8 cellular contexts compared by ENCODE assay signal in genomic region chr12:74317078-74317581, GRCh38.
A peak's percentile ranks its signal among the peaks of the same experiment; 100 is the strongest.
DNase-seq lines count a peak whose midpoint lies in the region; ATAC-seq and TF ChIP-seq lines count a peak whose summit lies in the region.

No MANE protein-coding gene starts in this region.

- H3K36me3 Mint-ChIP-seq in naive thymus-derived CD4-positive, alpha-beta T cell: no peaks in the 10 kb centered on the region
- H3K36me3 Mint-ChIP-seq in activated CD4-positive, alpha-beta memory T cell treated with anti-CD3 and anti-CD28 coated beads for 36 hours: no peaks in the 10 kb centered on the region

- peak; percentile 90 for ATAC-seq in left lobe of liver
- ATAC-seq in HG02610 (IDR thresholded peaks at IDR 0.05; ENCODE audit: unreplicated experiment): no peak
- ATAC-seq in naive thymus-derived CD4-positive, alpha-beta T cell: no peak

- TF ChIP-seq CTCF in NB4 (IDR thresholded peaks at IDR 0.05; ENCODE audit: low read depth, low read length) (no peak), coronary artery (IDR thresholded peaks at IDR 0.05) (no peak)

- in situ Hi-C loops in Caki2 (cut with HindIII; ENCODE audit: low pct_unique_long_range_greater_than_20kb, low sequenced_read_pairs): no loop called here

- H3K9me3 Mint-ChIP-seq in naive thymus-derived CD4-positive, alpha-beta T cell: peaks cover 0 to 3% (median 0%) of the 10 kb centered on the region in 11 donors
- no peaks in the 10 kb centered on the region for H3K9me3 Mint-ChIP-seq in activated CD4-positive, alpha-beta memory T cell treated with anti-CD3 and anti-CD28 coated beads for 36 hours

- DNase-seq in Caki2 (ENCODE audit: low read depth) (peak; percentile 53), NB4 (ENCODE audit: low read depth) (peak; percentile 24), left lobe of liver (ENCODE audit: low spot score) (no peak), coronary artery (ENCODE audit: low spot score) (no peak)
- no peak for DNase-seq in naive thymus-derived CD4-positive, alpha-beta T cell
- no peak for DNase-seq in activated CD4-positive, alpha-beta memory T cell treated with anti-CD3 and anti-CD28 coated beads for 36 hours

- intact Hi-C loops in naive thymus-derived CD4-positive, alpha-beta T cell (cut with micrococcal nuclease): no loop called here
- intact Hi-C loops in activated CD4-positive, alpha-beta memory T cell treated with anti-CD3 and anti-CD28 coated beads for 36 hours (cut with micrococcal nuclease): no loop called here

- no peak overlapping the region for H3K4me3 ChIP-seq in NB4 (ENCODE audit: low read depth, low read length)
- no peak overlapping the region for H3K4me3 ChIP-seq in naive thymus-derived CD4-positive, alpha-beta T cell (ENCODE audit: low read length)
- no peak overlapping the region for H3K4me3 ChIP-seq in coronary artery

- CTCF ChIA-PET in naive thymus-derived CD4-positive, alpha-beta T cell (lab: Charles Lee): no interaction called here
- CTCF ChIA-PET in activated CD4-positive, alpha-beta memory T cell treated with anti-CD3 and anti-CD28 coated beads for 36 hours (lab: Charles Lee): no interaction called here

- POLR2A ChIA-PET in naive thymus-derived CD4-positive, alpha-beta T cell (lab: Charles Lee): no interaction called here
- POLR2A ChIA-PET in activated CD4-positive, alpha-beta memory T cell treated with anti-CD3 and anti-CD28 coated beads for 36 hours (lab: Charles Lee): no interaction called here

- H3K36me3 ChIP-seq in naive thymus-derived CD4-positive, alpha-beta T cell (ENCODE audit: control insufficient read depth in 2 of 3, insufficient read depth in 3 of 3, low read length in 3 of 3): no peaks in the 10 kb centered on the region

- no peak overlapping the region for H3K27ac Mint-ChIP-seq in naive thymus-derived CD4-positive, alpha-beta T cell
- H3K27ac Mint-ChIP-seq in activated CD4-positive, alpha-beta memory T cell treated with anti-CD3 and anti-CD28 coated beads for 36 hours: no peak overlapping the region

- no peak overlapping the region for H3K4me3 Mint-ChIP-seq in naive thymus-derived CD4-positive, alpha-beta T cell
- H3K4me3 Mint-ChIP-seq in activated CD4-positive, alpha-beta memory T cell treated with anti-CD3 and anti-CD28 coated beads for 36 hours: no peak overlapping the region

- peaks cover 0 to 11% (median 0%) of the 10 kb centered on the region in 5 donors for H3K27me3 Mint-ChIP-seq in naive thymus-derived CD4-positive, alpha-beta T cell
- no peaks in the 10 kb centered on the region for H3K27me3 Mint-ChIP-seq in activated CD4-positive, alpha-beta memory T cell treated with anti-CD3 and anti-CD28 coated beads for 36 hours

- no peak for TF ChIP-seq POLR2A in NB4 (IDR thresholded peaks at IDR 0.05; ENCODE audit: extremely low read depth, insufficient read length)

- no peaks in the 10 kb centered on the region for H3K9me3 ChIP-seq in naive thymus-derived CD4-positive, alpha-beta T cell (ENCODE audit: control insufficient read depth in 2 of 3, low read length in 3 of 3)

- no peaks in the 10 kb centered on the region for H3K27me3 ChIP-seq in naive thymus-derived CD4-positive, alpha-beta T cell (ENCODE audit: control insufficient read depth in 2 of 2, insufficient read depth in 2 of 2, low read length in 2 of 2)

- H3K4me1 ChIP-seq in naive thymus-derived CD4-positive, alpha-beta T cell (ENCODE audit: control insufficient read depth in 2 of 2, insufficient read depth in 2 of 2, low read length in 2 of 2): no peaks in the 10 kb centered on the region

- H3K4me1 Mint-ChIP-seq in naive thymus-derived CD4-positive, alpha-beta T cell: no peaks in the 10 kb centered on the region
- no peaks in the 10 kb centered on the region for H3K4me1 Mint-ChIP-seq in activated CD4-positive, alpha-beta memory T cell treated with anti-CD3 and anti-CD28 coated beads for 36 hours (ENCODE audit: low read depth)

- H3K27ac ChIP-seq in angular gyrus (ENCODE audit: low read depth, low read length): peak overlapping the region; percentile 44
- H3K27ac ChIP-seq in naive thymus-derived CD4-positive, alpha-beta T cell (ENCODE audit: low read depth, low read length): no peak overlapping the region
- H3K27ac ChIP-seq in coronary artery: no peak overlapping the region

Comparison
In these comparisons a context has a peak if more than half of its experiments do, and no peak if none do; other contexts are left out.
1. DNase-seq: peak in Caki2 (single experiment) and NB4 (single experiment); none in left lobe of liver (single experiment), naive thymus-derived CD4-positive, alpha-beta T cell (0 of 9), coronary artery (single experiment) and activated CD4-positive, alpha-beta memory T cell treated with anti-CD3 and anti-CD28 coated beads for 36 hours (single experiment).